In genomic region chr12:57467212-57467874, GRCh38 we compare ENCODE assay signal across 19 cellular contexts. TPM values are rescaled to one million over a fixed set of nuclear protein-coding genes. Genes with fewer than 3 reads are reported as not detected.
A peak's percentile ranks its signal among the peaks of the same experiment; 100 is the strongest.
DNase-seq lines count a peak whose midpoint lies in the region; ATAC-seq and TF ChIP-seq lines count a peak whose summit lies in the region.
"Had no signal": no experiment of that assay in that cellular context is flagged by ENCODE, and none has a peak within 500 bp of the region (broad histone marks: within the 10 kb centered on the region; RNA-seq: fewer than 3 reads in every experiment).

No MANE protein-coding gene starts in this region.

- H3K4me3 Mint-ChIP-seq in CD4-positive, CD25-positive, alpha-beta regulatory T cell, result no peak overlapping the region
- peak overlapping the region in 1 of 7 donors; percentile 40 for H3K4me3 Mint-ChIP-seq in CD8-positive, alpha-beta memory T cell
- no peak overlapping the region for H3K4me3 Mint-ChIP-seq in effector memory CD8-positive, alpha-beta T cell

- no peak overlapping the region for H3K4me3 ChIP-seq in CD4-positive, CD25-positive, alpha-beta regulatory T cell (ENCODE audit: low read depth, low read length)
- no peak overlapping the region for H3K4me3 ChIP-seq in CD8-positive, alpha-beta memory T cell (ENCODE audit: low read length)
- H3K4me3 ChIP-seq in neutrophil (ENCODE audit: low read depth in 1 of 2, low read length in 1 of 2) (no peak overlapping the region), H7 (ENCODE audit: insufficient read depth, low read depth, low read length) (no peak overlapping the region)
- H3K4me3 ChIP-seq: Peyer's patch had no signal

- H3K27ac ChIP-seq in CD4-positive, CD25-positive, alpha-beta regulatory T cell (ENCODE audit: insufficient read depth, low read length, poor library complexity, severe bottlenecking), result no peak overlapping the region
- no peak overlapping the region for H3K27ac ChIP-seq in CD8-positive, alpha-beta memory T cell (ENCODE audit: low read depth, low read length)
- peak overlapping the region; percentile 99 for H3K27ac ChIP-seq in neutrophil
- H3K27ac ChIP-seq: Peyer's patch had no signal

- CTCF ChIA-PET in CD8-positive, alpha-beta memory T cell (lab: Charles Lee), result no interaction called here

- H3K36me3 ChIP-seq in CD4-positive, CD25-positive, alpha-beta regulatory T cell (ENCODE audit: control insufficient read depth, insufficient read depth, low read length), result peaks cover 45% of the 10 kb centered on the region
- peaks cover 23% of the 10 kb centered on the region for H3K36me3 ChIP-seq in CD8-positive, alpha-beta memory T cell (ENCODE audit: insufficient read depth, low read length)
- H3K36me3 ChIP-seq in neutrophil, result peaks cover 82% of the 10 kb centered on the region
- H3K36me3 ChIP-seq in H7 (replicated peaks; ENCODE audit: control insufficient read depth, insufficient read depth, low read length), result peaks cover 2% of the 10 kb centered on the region
- H3K36me3 ChIP-seq: BE2C had no signal

- H3K9me3 Mint-ChIP-seq in CD4-positive, CD25-positive, alpha-beta regulatory T cell, result no peaks in the 10 kb centered on the region
- H3K9me3 Mint-ChIP-seq in CD8-positive, alpha-beta memory T cell, result peaks cover 0 to 2% (median 0%) of the 10 kb centered on the region in 5 donors
- no peaks in the 10 kb centered on the region for H3K9me3 Mint-ChIP-seq in effector memory CD8-positive, alpha-beta T cell

- no peaks in the 10 kb centered on the region for H3K9me3 ChIP-seq in CD4-positive, CD25-positive, alpha-beta regulatory T cell (ENCODE audit: control insufficient read depth in 2 of 2, low read length in 2 of 2)
- no peaks in the 10 kb centered on the region for H3K9me3 ChIP-seq in CD8-positive, alpha-beta memory T cell (ENCODE audit: low read length)
- no peaks in the 10 kb centered on the region for H3K9me3 ChIP-seq in neutrophil
- H3K9me3 ChIP-seq: BE2C, Peyer's patch had no signal

- no peaks in the 10 kb centered on the region for H3K27me3 ChIP-seq in CD4-positive, CD25-positive, alpha-beta regulatory T cell (ENCODE audit: control insufficient read depth, insufficient read depth, low read length)
- no peaks in the 10 kb centered on the region for H3K27me3 ChIP-seq in CD8-positive, alpha-beta memory T cell (ENCODE audit: insufficient read depth, low read length, poor library complexity, severe bottlenecking)
- peaks cover 2% of the 10 kb centered on the region for H3K27me3 ChIP-seq in neutrophil
- H3K27me3 ChIP-seq in H7 (ENCODE audit: control insufficient read depth, insufficient read depth, low read length), result peaks cover 3% of the 10 kb centered on the region; the same call in 1 of the 2 replicates
- H3K27me3 ChIP-seq: Peyer's patch had no signal

- POLR2A ChIA-PET in CD8-positive, alpha-beta memory T cell (lab: Charles Lee), result no interaction called here

- intact Hi-C loops in left ventricle myocardium superior (cut with micrococcal nuclease), result no loop called here

- TF ChIP-seq CTCF in neutrophil (IDR thresholded peaks at IDR 0.05), result no peak

- DNase-seq in CD4-positive, CD25-positive, alpha-beta regulatory T cell, result no peak
- DNase-seq in CD8-positive, alpha-beta memory T cell, result no peak
- DNase-seq in effector memory CD8-positive, alpha-beta T cell, result no peak
- DNase-seq in AG08396 (ENCODE audit: low spot score) (no peak), H7 (no peak), left ventricle myocardium superior (no peak)
- DNase-seq: BE2C, COR-L47, EL, NCI-H1092, NCI-H146, NCI-H2227 treated with DMSO at 0.1 percent for 48 hours, NCI-H524, Peyer's patch, Right ventricle myocardium superior had no signal

- H3K4me1 ChIP-seq in CD4-positive, CD25-positive, alpha-beta regulatory T cell (ENCODE audit: control insufficient read depth, insufficient read depth, low read length, poor library complexity, severe bottlenecking), result peaks cover 18% of the 10 kb centered on the region
- peaks cover 27% of the 10 kb centered on the region for H3K4me1 ChIP-seq in CD8-positive, alpha-beta memory T cell (ENCODE audit: insufficient read depth, low read length)
- peaks cover 65 to 76% of the 10 kb centered on the region in 2 experiments for H3K4me1 ChIP-seq in neutrophil (ENCODE audit: control insufficient read depth in 1 of 2, insufficient read depth in 1 of 2, low read depth in 1 of 2, low read length in 1 of 2)
- H3K4me1 ChIP-seq: BE2C had no signal

- H3K27me3 Mint-ChIP-seq in CD4-positive, CD25-positive, alpha-beta regulatory T cell, result peaks cover 19% of the 10 kb centered on the region
- peaks cover 6% of the 10 kb centered on the region in 2 donors for H3K27me3 Mint-ChIP-seq in CD8-positive, alpha-beta memory T cell
- peaks cover 0 to 20% of the 10 kb centered on the region in 2 donors for H3K27me3 Mint-ChIP-seq in effector memory CD8-positive, alpha-beta T cell

- peaks cover 29% of the 10 kb centered on the region for H3K36me3 Mint-ChIP-seq in CD4-positive, CD25-positive, alpha-beta regulatory T cell
- peaks cover 0 to 51% (median 9%) of the 10 kb centered on the region in 3 donors for H3K36me3 Mint-ChIP-seq in CD8-positive, alpha-beta memory T cell
- peaks cover 48% of the 10 kb centered on the region for H3K36me3 Mint-ChIP-seq in effector memory CD8-positive, alpha-beta T cell (ENCODE audit: insufficient read depth)

- H3K4me1 Mint-ChIP-seq in CD4-positive, CD25-positive, alpha-beta regulatory T cell, result peaks cover 0 to 49% (median 28%) of the 10 kb centered on the region in 4 donors
- peaks cover 21 to 40% (median 22%) of the 10 kb centered on the region in 3 donors for H3K4me1 Mint-ChIP-seq in CD8-positive, alpha-beta memory T cell
- H3K4me1 Mint-ChIP-seq in effector memory CD8-positive, alpha-beta T cell (ENCODE audit: low read depth in 2 of 2), result peaks cover 18 to 43% of the 10 kb centered on the region in 2 donors

- ATAC-seq in CD4-positive, CD25-positive, alpha-beta regulatory T cell (ENCODE audit: low read depth in 2 of 2), result no peak
- no peak for ATAC-seq in effector memory CD8-positive, alpha-beta T cell (replicated peaks)
- ATAC-seq in left ventricle myocardium superior, result no peak
- ATAC-seq: SK-N-SH treated with all-trans-retinoic acid at 6 μM for 48 hours had no signal

- H3K27ac Mint-ChIP-seq in CD4-positive, CD25-positive, alpha-beta regulatory T cell, result peak overlapping the region in 2 of 3 donors; percentile 55 to 78
- peak overlapping the region in 5 of 8 donors; percentile 51 to 87 (median 72) for H3K27ac Mint-ChIP-seq in CD8-positive, alpha-beta memory T cell
- H3K27ac Mint-ChIP-seq in effector memory CD8-positive, alpha-beta T cell, result peak overlapping the region; percentile 49 to 71

RNA-seq across cellular contexts. Expression of gene GLI1, which starts 7.8 kb away (rescaled TPM):
- 0.47 TPM for total RNA-seq in CD4-positive, CD25-positive, alpha-beta regulatory T cell
- polyA plus RNA-seq in CD4-positive, CD25-positive, alpha-beta regulatory T cell, result under 1 TPM in 3 of 4 donors, not detected in 1; 0.07 to 0.23 (median 0.13) TPM
- total RNA-seq in CD8-positive, alpha-beta memory T cell, result under 1 TPM; 0.55 to 0.75 TPM
- 0.32 TPM for polyA plus RNA-seq in CD8-positive, alpha-beta memory T cell
- 9.7 and 13.1 TPM in 2 replicates for total RNA-seq in H7 (2014; rRNA removed; shearing (Covaris generic))
- total RNA-seq in left ventricle myocardium superior, result 0.37 TPM
- total RNA-seq: MCF 10A had no signal

RNA-seq across cellular contexts. Expression of gene INHBE, which starts 12.2 kb away (rescaled TPM):
- not detected for total RNA-seq in CD4-positive, CD25-positive, alpha-beta regulatory T cell
- polyA plus RNA-seq in CD4-positive, CD25-positive, alpha-beta regulatory T cell, result under 1 TPM in 1 of 4 donors, not detected in 3; 0.06 TPM
- under 1 TPM; 0.38 to 0.61 TPM for total RNA-seq in CD8-positive, alpha-beta memory T cell
- not detected for polyA plus RNA-seq in CD8-positive, alpha-beta memory T cell
- total RNA-seq in H7 (2014; rRNA removed; shearing (Covaris generic)), result 9.6 and 10.4 TPM in 2 replicates
- total RNA-seq in left ventricle myocardium superior, result not detected
- total RNA-seq: Peyer's patch, Right ventricle myocardium superior had no signal

RNA-seq across cellular contexts. Expression of gene ARHGAP9, which starts 12.3 kb away (rescaled TPM):
- total RNA-seq in CD4-positive, CD25-positive, alpha-beta regulatory T cell, result 403 TPM
- 100 to 1,000 TPM; 173 to 192 (median 182) TPM for polyA plus RNA-seq in CD4-positive, CD25-positive, alpha-beta regulatory T cell
- total RNA-seq in CD8-positive, alpha-beta memory T cell, result 100 to 1,000 TPM; 116 to 121 TPM
- 181 TPM for polyA plus RNA-seq in CD8-positive, alpha-beta memory T cell
- total RNA-seq in H7 (2014; rRNA removed; shearing (Covaris generic)), result 2.6 and 6.3 TPM in 2 replicates
- 5.7 TPM for total RNA-seq in left ventricle myocardium superior

RNA-seq across cellular contexts. Expression of gene MARS1, which starts 20.5 kb away (rescaled TPM):
- total RNA-seq in CD4-positive, CD25-positive, alpha-beta regulatory T cell, result 219 TPM
- polyA plus RNA-seq in CD4-positive, CD25-positive, alpha-beta regulatory T cell, result 10 to 100 TPM; 71.9 to 89.4 (median 80.1) TPM
- total RNA-seq in CD8-positive, alpha-beta memory T cell, result 100 to 1,000 TPM; 386 to 398 TPM
- 89.8 TPM for polyA plus RNA-seq in CD8-positive, alpha-beta memory T cell
- total RNA-seq in H7 (2014; rRNA removed; shearing (Covaris generic)), result 223 and 297 TPM in 2 replicates
- total RNA-seq in left ventricle myocardium superior, result 72.7 TPM

RNA-seq across cellular contexts. Expression of gene INHBC, which starts 32.8 kb away (rescaled TPM):
- not detected for total RNA-seq in CD4-positive, CD25-positive, alpha-beta regulatory T cell
- polyA plus RNA-seq in CD4-positive, CD25-positive, alpha-beta regulatory T cell, result under 1 TPM in 1 of 4 donors, not detected in 3; 0.21 TPM
- under 1 TPM; 0.11 TPM for total RNA-seq in CD8-positive, alpha-beta memory T cell
- polyA plus RNA-seq in CD8-positive, alpha-beta memory T cell, result not detected
- total RNA-seq in H7 (2014; rRNA removed; shearing (Covaris generic)), result not detected in 2 replicates
- not detected for total RNA-seq in left ventricle myocardium superior
- total RNA-seq: HT-29, MCF 10A, Peyer's patch, Right ventricle myocardium superior had no signal

Comparison
In these comparisons a context has a peak if more than half of its experiments do, and no peak if none do; other contexts are left out.
1. RNA of gene ARHGAP9, which starts 12.3 kb away (total RNA-seq): 403 TPM in CD4-positive, CD25-positive, alpha-beta regulatory T cell (single experiment) and 116 to 121 TPM in CD8-positive, alpha-beta memory T cell; 5.7 TPM in left ventricle myocardium superior (single experiment) and 2.6 to 6.3 TPM in H7; every median in the first group is over 10 times any median in the second.
2. Peak in every context shown above with its lines, with median percentiles within 50 percentile points of each other: H3K27ac Mint-ChIP-seq.